9 cellular contexts compared by ENCODE assay signal in genomic region chr7:23467281-23467680, GRCh38. TPM values are rescaled to one million over a fixed set of nuclear protein-coding genes. Genes with fewer than 3 reads are reported as not detected.
A peak's percentile ranks its signal among the peaks of the same experiment; 100 is the strongest.
DNase-seq lines count a peak whose midpoint lies in the region; ATAC-seq and TF ChIP-seq lines count a peak whose summit lies in the region.
"Had no signal": no experiment of that assay in that cellular context is flagged by ENCODE, and none has a peak within 500 bp of the region (broad histone marks: within the 10 kb centered on the region; RNA-seq: fewer than 3 reads in every experiment).

No MANE protein-coding gene starts in this region.

- peaks cover 15% of the 10 kb centered on the region for H3K4me1 ChIP-seq in iPS-15b (ENCODE audit: control insufficient read depth, insufficient read depth, low read length)
- peaks cover 39 to 43% (median 42%) of the 10 kb centered on the region in 4 donors for H3K4me1 ChIP-seq in upper lobe of left lung

- 30 to 40% methylated on average over 7 of the region's 7 CpGs for WGBS in upper lobe of left lung, 2 donors

- no peaks in the 10 kb centered on the region for H3K36me3 ChIP-seq in H7 (replicated peaks; ENCODE audit: control insufficient read depth, insufficient read depth, low read length)
- H3K36me3 ChIP-seq in iPS-15b (ENCODE audit: control insufficient read depth, insufficient read depth, low read length) = no peaks in the 10 kb centered on the region
- no peaks in the 10 kb centered on the region for H3K36me3 ChIP-seq in upper lobe of left lung
- H3K36me3 ChIP-seq: ascending aorta had no signal

- POLR2A ChIA-PET in AG04450 (lab: Yijun Ruan, JAX) = no interaction called here

- no peak for ATAC-seq in HG03045 (IDR thresholded peaks at IDR 0.05; ENCODE audit: unreplicated experiment)
- ATAC-seq in upper lobe of left lung (ENCODE audit: low FRiP score in 2 of 2) = no peak

- TF ChIP-seq CTCF in AG04450 (IDR thresholded peaks at IDR 0.05; ENCODE audit: low read depth, low read length) (no peak), WI38 (IDR thresholded peaks at IDR 0.05; ENCODE audit: low read depth, low read length) (no peak), upper lobe of left lung (IDR thresholded peaks at IDR 0.05) (no peak)

- DNase-seq in AG04450 (ENCODE audit: low read depth, low spot score) = no peak
- DNase-seq in H7 = peak; percentile 38
- DNase-seq in mucosa of gallbladder (ENCODE audit: low spot score) = no peak
- DNase-seq in NCI-H748 treated with DMSO at 0.1 percent for 48 hours (lab: John Stamatoyannopoulos, UW) = no peak
- DNase-seq in upper lobe of left lung = no peak

- CTCF ChIA-PET in AG04450 (lab: Charles Lee) = interaction anchor here (0.9 to 1.3 kb wide), 4 partner anchors 37 to 194 kb away, joined by 3 to 5 read pairs (median 5); no protein-coding TSS in a partner anchor

- H3K27me3 ChIP-seq in AG04450 (ENCODE audit: control insufficient read depth, insufficient read depth, low read length) = no peaks in the 10 kb centered on the region
- H3K27me3 ChIP-seq in H7 (ENCODE audit: control insufficient read depth, insufficient read depth, low read length) = no peaks in the 10 kb centered on the region
- no peaks in the 10 kb centered on the region for H3K27me3 ChIP-seq in iPS-15b (ENCODE audit: control insufficient read depth, insufficient read depth, low read length)
- peaks cover 3 to 63% (median 43%) of the 10 kb centered on the region in 4 donors for H3K27me3 ChIP-seq in upper lobe of left lung

- no peak for TF ChIP-seq POLR2A in upper lobe of left lung (IDR thresholded peaks at IDR 0.05)

- peak overlapping the region; percentile 94 for H3K9ac ChIP-seq in iPS-15b (ENCODE audit: low read depth, low read length)

- H3K4me3 ChIP-seq in AG04450 (ENCODE audit: low read depth, low read length) (peak overlapping the region; percentile 89), H7 (ENCODE audit: insufficient read depth, low read depth, low read length) (peak overlapping the region; percentile 98), WI38 (ENCODE audit: low read depth, low read length) (peak overlapping the region; percentile 86), iPS-15b (ENCODE audit: low read depth, low read length) (peak overlapping the region; percentile 97), upper lobe of left lung (no peak overlapping the region)

- H3K27ac ChIP-seq in AG04450 (ENCODE audit: low read depth, low read length) (peak overlapping the region; percentile 82), upper lobe of left lung (no peak overlapping the region)
- H3K27ac ChIP-seq: ascending aorta had no signal

- TF ChIP-seq EP300 in upper lobe of left lung (IDR thresholded peaks at IDR 0.05) = no peak

- peaks cover 4% of the 10 kb centered on the region; the same call in 1 of the 2 replicates for H3K9me3 ChIP-seq in AG04450 (ENCODE audit: control insufficient read depth, insufficient read depth, low read length)
- H3K9me3 ChIP-seq in iPS-15b (ENCODE audit: control insufficient read depth, insufficient read depth, low read length) = no peaks in the 10 kb centered on the region
- no peaks in the 10 kb centered on the region for H3K9me3 ChIP-seq in upper lobe of left lung
- H3K9me3 ChIP-seq: ascending aorta had no signal

RNA-seq across cellular contexts. Expression of gene IGF2BP3, which starts 3.0 kb away (rescaled TPM):
- 78.5 and 98.2 TPM in 2 replicates for polyA plus RNA-seq in AG04450 (2011; rRNA removed)
- 97.8 and 99.9 TPM in 2 replicates for polyA minus RNA-seq in AG04450 (2011; rRNA and poly(A)+ RNA removed)
- total RNA-seq in H7 (2014; rRNA removed; shearing (Covaris generic)) = 75.6 and 108 TPM in 2 replicates
- total RNA-seq in mucosa of gallbladder (0.66 TPM), upper lobe of left lung (1 to 10 TPM in 2 of 6 donors, under 1 TPM in 2, not detected in 2; 0.91 to 1.5 (median 1.1) TPM)
- total RNA-seq: ascending aorta had no signal

Comparison
In these comparisons a context has a peak if more than half of its experiments do, and no peak if none do; other contexts are left out.
1. H3K4me3 ChIP-seq: peak in AG04450 (single experiment), H7 (single experiment), WI38 (single experiment) and iPS-15b (single experiment); none in upper lobe of left lung (0 of 4).
2. RNA of gene IGF2BP3, which starts 3.0 kb away (total RNA-seq): 75.6 to 108 TPM in H7; 0.91 to 1.5 TPM in upper lobe of left lung and 0.66 TPM in mucosa of gallbladder (single experiment); every median in the first group is over 10 times any median in the second.